In the genomic region with DNA sequence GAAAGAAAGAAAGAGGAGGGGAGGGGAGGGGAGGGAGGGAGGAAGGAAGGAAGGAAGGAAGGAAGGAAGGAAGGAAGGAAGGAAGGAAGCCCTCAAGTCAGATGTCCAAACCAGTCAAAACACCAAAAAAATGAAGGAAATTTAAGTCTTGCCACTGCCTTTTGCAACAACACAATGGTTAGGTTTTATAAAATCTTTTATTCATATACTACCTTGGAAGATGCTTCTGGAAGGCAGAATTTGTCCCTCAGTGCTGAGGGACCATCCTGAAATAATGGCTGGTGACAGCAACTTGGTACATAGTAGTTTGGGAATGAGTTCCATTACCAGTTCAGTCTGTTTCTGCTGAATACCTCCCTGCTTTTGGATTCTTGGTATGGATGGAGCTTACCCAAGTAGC, we compare ENCODE assay signal across 29 cellular contexts. TPM values are rescaled to one million over a fixed set of nuclear protein-coding genes. Genes with fewer than 3 reads are reported as not detected.
"Had no signal": no experiment of that assay in that cellular context is flagged by ENCODE, and none has a peak within 500 bp of the region (broad histone marks: within the 10 kb centered on the region; RNA-seq: fewer than 3 reads in every experiment).

No MANE protein-coding gene starts in this region.

- H3K27ac ChIP-seq: KMS-11, RWPE1 had no signal

- ATAC-seq: K562, Panc1, PC-3, SK-N-SH treated with all-trans-retinoic acid at 6 μM for 48 hours, T-helper 17 cell had no signal

- DNase-seq: MV-4-11; NCI-H1048; NCI-H1105; NCI-H1417; NCI-H146; NCI-H1694 treated with DMSO at 0.1 percent for 48 hours; NCI-H1930; NCI-H2081; NCI-H2107; NCI-H2227 treated with DMSO at 0.1 percent for 48 hours; NCI-H524; NCI-H526 treated with DMSO at 0.1 percent for 48 hours; NCI-H774; NK-92 treated with Interleukin-12 subunit alpha and Interleukin-12 subunit beta, amount 100 ng/mL, for 24 hours; PC-3; SHP77; T-helper 1 cell; T-helper 17 cell had no signal

- H3K9ac ChIP-seq: KMS-11 had no signal

- H3K4me3 ChIP-seq: K562 had no signal

- H3K4me2 ChIP-seq: KMS-11 had no signal

RNA-seq across cellular contexts. Expression of a gene that starts 7.9 kb away (rescaled TPM):
- total RNA-seq: HT1080, LHCN-M2, MCF 10A, NCI-H460, OCI-LY7, PC-3, SK-MEL-5, T-helper 17 cell had no signal

RNA-seq across cellular contexts. Expression of a gene that starts 29.4 kb away (rescaled TPM):
- total RNA-seq: K562 had no signal
